In genomic region chr6:98547151-98547550, GRCh38 we compare ENCODE assay signal across 1 cellular context.
TF ChIP-seq lines count a peak whose summit lies in the region.

No MANE protein-coding gene starts in this region.

TF ChIP-seq in GM23338, 12 proteins besides CTCF, POLR2A, EP300 and RAD21 (continued from another document):
- TF ChIP-seq, protein P1, sequence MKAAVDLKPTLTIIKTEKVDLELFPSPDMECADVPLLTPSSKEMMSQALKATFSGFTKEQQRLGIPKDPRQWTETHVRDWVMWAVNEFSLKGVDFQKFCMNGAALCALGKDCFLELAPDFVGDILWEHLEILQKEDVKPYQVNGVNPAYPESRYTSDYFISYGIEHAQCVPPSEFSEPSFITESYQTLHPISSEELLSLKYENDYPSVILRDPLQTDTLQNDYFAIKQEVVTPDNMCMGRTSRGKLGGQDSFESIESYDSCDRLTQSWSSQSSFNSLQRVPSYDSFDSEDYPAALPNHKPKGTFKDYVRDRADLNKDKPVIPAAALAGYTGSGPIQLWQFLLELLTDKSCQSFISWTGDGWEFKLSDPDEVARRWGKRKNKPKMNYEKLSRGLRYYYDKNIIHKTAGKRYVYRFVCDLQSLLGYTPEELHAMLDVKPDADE (IDR thresholded peaks at IDR 0.05), result no peak
- no peak for TF ChIP-seq POLR2AphosphoS5 (IDR thresholded peaks at IDR 0.05; ENCODE audit: low read depth)
- no peak for TF ChIP-seq EZH2phosphoT487 (IDR thresholded peaks at IDR 0.05; ENCODE audit: unreplicated experiment)
- TF ChIP-seq CREB1 (CRISPR knock-in tag; IDR thresholded peaks at IDR 0.05; ENCODE audit: low read depth), result no peak
- TF ChIP-seq ZNF331 (CRISPR knock-in tag; IDR thresholded peaks at IDR 0.05; ENCODE audit: low read depth), result no peak
